In the genomic region with DNA sequence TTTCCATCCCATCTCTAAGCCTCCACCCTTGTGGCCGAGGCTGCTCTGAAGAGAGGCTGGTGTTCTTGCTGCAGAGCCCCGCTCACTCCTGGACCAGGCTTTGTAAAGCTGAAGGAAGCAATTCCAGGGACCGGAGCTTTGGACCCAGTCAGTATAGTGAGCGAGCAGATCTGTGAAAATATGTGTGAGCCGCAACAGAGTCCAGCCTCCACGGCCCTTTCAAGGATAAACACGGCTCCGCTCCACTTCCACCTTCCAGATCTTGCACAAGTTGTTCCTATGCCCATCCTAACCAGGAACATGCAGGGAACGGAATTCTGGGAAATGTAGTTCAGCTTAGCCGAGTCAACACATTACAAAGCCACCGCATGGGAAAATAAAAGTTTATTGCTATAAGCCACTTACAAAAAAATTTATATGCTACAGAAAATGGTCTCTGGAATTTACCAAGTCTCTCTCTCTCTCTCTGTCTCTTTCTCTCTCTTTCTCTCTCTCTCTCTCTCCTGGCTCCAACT, we compare ENCODE assay signal across 8 cellular contexts.
DNase-seq lines count a peak whose midpoint lies in the region; ATAC-seq and TF ChIP-seq lines count a peak whose summit lies in the region.

No MANE protein-coding gene starts in this region.

- WGBS in ovary, 3 donors, result 1 to 3% (median 2%) methylated on average over 11 of the region's 11 CpGs

- H3K9me3 ChIP-seq in ovary, result no peaks in the 10 kb centered on the region

- ATAC-seq in WTC11 (peak; percentile 93), Right ventricle myocardium superior (ENCODE audit: poor library complexity) (peak; percentile 99), HG03095 (IDR thresholded peaks at IDR 0.05; ENCODE audit: unreplicated experiment) (no peak), GM21447 (IDR thresholded peaks at IDR 0.05; ENCODE audit: unreplicated experiment) (no peak), HG03159 (IDR thresholded peaks at IDR 0.05; ENCODE audit: unreplicated experiment) (no peak)

- TF ChIP-seq EP300 in ovary (IDR thresholded peaks at IDR 0.05), result no peak

- TF ChIP-seq CTCF in WTC11 (IDR thresholded peaks at IDR 0.05) (no peak), ovary (IDR thresholded peaks at IDR 0.05) (no peak)

- H3K4me3 ChIP-seq in ovary, result peak overlapping the region; percentile 40

- no peaks in the 10 kb centered on the region for H3K4me1 ChIP-seq in ovary (ENCODE audit: insufficient read depth)

- CTCF ChIA-PET in WTC11 (lab: Charles Lee), result no interaction called here

- no peaks in the 10 kb centered on the region for H3K36me3 Mint-ChIP-seq in T-helper 1 cell treated with Interleukin-12 subunit alpha and Interleukin-12 subunit beta and Interleukin-4 antibody, amounts not matched to agents 30 μg/mL and 1 μg/mL, for 36 hours (ENCODE audit: low read depth)
- no peaks in the 10 kb centered on the region for H3K36me3 Mint-ChIP-seq in WTC11

- H3K4me3 Mint-ChIP-seq in T-helper 1 cell treated with Interleukin-12 subunit alpha and Interleukin-12 subunit beta and Interleukin-4 antibody, amounts not matched to agents 30 μg/mL and 1 μg/mL, for 36 hours, result no peak overlapping the region
- peak overlapping the region; percentile 67 for H3K4me3 Mint-ChIP-seq in WTC11

- no peaks in the 10 kb centered on the region for H3K27me3 ChIP-seq in ovary

- DNase-seq in T-helper 1 cell (no peak), WTC11 (ENCODE audit: low spot score) (peak; percentile 21), Right ventricle myocardium superior (peak; percentile 50), ovary (peak; percentile 48 to 70 (median 63))

- H3K27ac Mint-ChIP-seq in T-helper 1 cell treated with Interleukin-12 subunit alpha and Interleukin-12 subunit beta and Interleukin-4 antibody, amounts not matched to agents 30 μg/mL and 1 μg/mL, for 36 hours, result peak overlapping the region; percentile 36
- H3K27ac Mint-ChIP-seq in WTC11, result no peak overlapping the region

- no peaks in the 10 kb centered on the region for H3K27me3 Mint-ChIP-seq in T-helper 1 cell treated with Interleukin-12 subunit alpha and Interleukin-12 subunit beta and Interleukin-4 antibody, amounts not matched to agents 30 μg/mL and 1 μg/mL, for 36 hours (ENCODE audit: low read depth)
- H3K27me3 Mint-ChIP-seq in WTC11 (ENCODE audit: low read depth), result no peaks in the 10 kb centered on the region

- intact Hi-C loops in Right ventricle myocardium superior (cut with DNase I), result no loop called here
- intact Hi-C loops in ovary (cut with DNase I), result no loop called here

- H3K9me3 Mint-ChIP-seq in T-helper 1 cell treated with Interleukin-12 subunit alpha and Interleukin-12 subunit beta and Interleukin-4 antibody, amounts not matched to agents 30 μg/mL and 1 μg/mL, for 36 hours, result no peaks in the 10 kb centered on the region
- peaks cover 4% of the 10 kb centered on the region; the same call in 1 of the 2 replicates for H3K9me3 Mint-ChIP-seq in WTC11

- no peaks in the 10 kb centered on the region for H3K4me1 Mint-ChIP-seq in T-helper 1 cell treated with Interleukin-12 subunit alpha and Interleukin-12 subunit beta and Interleukin-4 antibody, amounts not matched to agents 30 μg/mL and 1 μg/mL, for 36 hours (ENCODE audit: low read depth)
- peaks cover 3% of the 10 kb centered on the region; the same call in 1 of the 2 replicates for H3K4me1 Mint-ChIP-seq in WTC11

- TF ChIP-seq POLR2A in ovary (IDR thresholded peaks at IDR 0.05), result no peak

- no peaks in the 10 kb centered on the region for H3K36me3 ChIP-seq in ovary

- peak overlapping the region in 1 of 2 donors; percentile 34 for H3K27ac ChIP-seq in ovary

- POLR2A ChIA-PET in WTC11 (lab: Charles Lee), result interaction anchor here (0.6 kb wide), 1 partner anchor 26 kb away, joined by 8 read pairs; no protein-coding TSS in a partner anchor

TF ChIP-seq in WTC11, 78 proteins besides CTCF, POLR2A, EP300 and RAD21:
- TF ChIP-seq GTF2I (CRISPR knock-in tag; conservative IDR thresholded peaks at IDR 0.05) (no peak), NFATC4 (CRISPR knock-in tag; IDR thresholded peaks at IDR 0.05) (no peak), TEAD1 (CRISPR knock-in tag; IDR thresholded peaks at IDR 0.05) (no peak), NFE2L1 (CRISPR knock-in tag; IDR thresholded peaks at IDR 0.05) (no peak), ZNF671 (CRISPR knock-in tag; IDR thresholded peaks at IDR 0.05) (no peak), FOXK1 (CRISPR knock-in tag; IDR thresholded peaks at IDR 0.05) (peak; percentile 32; the same call in 1 of the 2 replicates)
- TF ChIP-seq, protein P1, sequence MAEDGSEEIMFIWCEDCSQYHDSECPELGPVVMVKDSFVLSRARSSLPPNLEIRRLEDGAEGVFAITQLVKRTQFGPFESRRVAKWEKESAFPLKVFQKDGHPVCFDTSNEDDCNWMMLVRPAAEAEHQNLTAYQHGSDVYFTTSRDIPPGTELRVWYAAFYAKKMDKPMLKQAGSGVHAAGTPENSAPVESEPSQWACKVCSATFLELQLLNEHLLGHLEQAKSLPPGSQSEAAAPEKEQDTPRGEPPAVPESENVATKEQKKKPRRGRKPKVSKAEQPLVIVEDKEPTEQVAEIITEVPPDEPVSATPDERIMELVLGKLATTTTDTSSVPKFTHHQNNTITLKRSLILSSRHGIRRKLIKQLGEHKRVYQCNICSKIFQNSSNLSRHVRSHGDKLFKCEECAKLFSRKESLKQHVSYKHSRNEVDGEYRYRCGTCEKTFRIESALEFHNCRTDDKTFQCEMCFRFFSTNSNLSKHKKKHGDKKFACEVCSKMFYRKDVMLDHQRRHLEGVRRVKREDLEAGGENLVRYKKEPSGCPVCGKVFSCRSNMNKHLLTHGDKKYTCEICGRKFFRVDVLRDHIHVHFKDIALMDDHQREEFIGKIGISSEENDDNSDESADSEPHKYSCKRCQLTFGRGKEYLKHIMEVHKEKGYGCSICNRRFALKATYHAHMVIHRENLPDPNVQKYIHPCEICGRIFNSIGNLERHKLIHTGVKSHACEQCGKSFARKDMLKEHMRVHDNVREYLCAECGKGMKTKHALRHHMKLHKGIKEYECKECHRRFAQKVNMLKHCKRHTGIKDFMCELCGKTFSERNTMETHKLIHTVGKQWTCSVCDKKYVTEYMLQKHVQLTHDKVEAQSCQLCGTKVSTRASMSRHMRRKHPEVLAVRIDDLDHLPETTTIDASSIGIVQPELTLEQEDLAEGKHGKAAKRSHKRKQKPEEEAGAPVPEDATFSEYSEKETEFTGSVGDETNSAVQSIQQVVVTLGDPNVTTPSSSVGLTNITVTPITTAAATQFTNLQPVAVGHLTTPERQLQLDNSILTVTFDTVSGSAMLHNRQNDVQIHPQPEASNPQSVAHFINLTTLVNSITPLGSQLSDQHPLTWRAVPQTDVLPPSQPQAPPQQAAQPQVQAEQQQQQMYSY (CRISPR knock-in tag; IDR thresholded peaks at IDR 0.05), result peak; percentile 98

Comparison
In these comparisons a context has a peak if more than half of its experiments do, and no peak if none do; other contexts are left out.
1. DNase-seq: peak in WTC11 (single experiment), Right ventricle myocardium superior (single experiment) and ovary (5 of 5); none in T-helper 1 cell (0 of 5).
2. ATAC-seq: peak in WTC11 (single experiment) and Right ventricle myocardium superior (single experiment); none in HG03095 (single experiment), GM21447 (single experiment) and HG03159 (single experiment).